Comparison of ENCODE assay signal across 12 cellular contexts in genomic region chr1:179968994-179969919, GRCh38. TPM values are rescaled to one million over a fixed set of nuclear protein-coding genes. Genes with fewer than 3 reads are reported as not detected.
DNase-seq lines count a peak whose midpoint lies in the region; ATAC-seq, FAIRE-seq and TF ChIP-seq lines count a peak whose summit lies in the region.
"Had no signal": no experiment of that assay in that cellular context is flagged by ENCODE, and none has a peak within 500 bp of the region (broad histone marks: within the 10 kb centered on the region; RNA-seq: fewer than 3 reads in every experiment).

No MANE protein-coding gene starts in this region.

- ATAC-seq in GM19324 (IDR thresholded peaks at IDR 0.05; ENCODE audit: low FRiP score, unreplicated experiment) = no peak
- ATAC-seq: HCT116, left colon had no signal

- 75 to 80% methylated on average over 5 to 8 of the region's 8 CpGs for WGBS in endodermal cell (ENCODE audit: insufficient coverage in 1 of 2, insufficient read length in 1 of 2), 2 experiments

- H3K27me3 ChIP-seq in MM.1S (replicated peaks; ENCODE audit: insufficient read depth, low read length) (no peaks in the 10 kb centered on the region), endodermal cell (ENCODE audit: control insufficient read depth, insufficient read depth, low read length, poor library complexity, severe bottlenecking) (no peaks in the 10 kb centered on the region), neutrophil (no peaks in the 10 kb centered on the region)

- no peak for TF ChIP-seq CTCF in MM.1S (IDR thresholded peaks at IDR 0.05; ENCODE audit: low read length)
- TF ChIP-seq CTCF in endodermal cell (conservative IDR thresholded peaks at IDR 0.05) = no peak
- no peak for TF ChIP-seq CTCF in neutrophil (IDR thresholded peaks at IDR 0.05)
- no peak for TF ChIP-seq CTCF in D721Med (IDR thresholded peaks at IDR 0.05; ENCODE audit: insufficient read depth, missing control alignments)

- H4K20me1 ChIP-seq in MM.1S (ENCODE audit: insufficient read depth, low read length) = no peaks in the 10 kb centered on the region

- peaks cover 27% of the 10 kb centered on the region for H3K4me1 ChIP-seq in MM.1S (ENCODE audit: low read length)
- no peaks in the 10 kb centered on the region for H3K4me1 ChIP-seq in endodermal cell (ENCODE audit: control insufficient read depth, insufficient read depth, low read length)
- H3K4me1 ChIP-seq in neutrophil (ENCODE audit: control insufficient read depth in 1 of 2, insufficient read depth in 1 of 2, low read depth in 1 of 2, low read length in 1 of 2) = peaks cover 28 to 42% of the 10 kb centered on the region in 2 experiments

- peaks cover 21% of the 10 kb centered on the region for H3F3A ChIP-seq in MM.1S (ENCODE audit: insufficient read depth, low read length)

- peaks cover 11% of the 10 kb centered on the region for H3K4me1 Mint-ChIP-seq in endodermal cell

- H3K79me2 ChIP-seq in MM.1S (ENCODE audit: low read length) = peaks cover 100% of the 10 kb centered on the region

- peak overlapping the region; percentile 65 for H3K4me2 ChIP-seq in MM.1S (ENCODE audit: low read depth, low read length)

- H3K9me2 ChIP-seq in MM.1S (replicated peaks; ENCODE audit: insufficient read depth, low read length) = no peaks in the 10 kb centered on the region

- no peaks in the 10 kb centered on the region for H3K27me3 Mint-ChIP-seq in endodermal cell (ENCODE audit: insufficient read depth)

- H3K27ac Mint-ChIP-seq in endodermal cell = peak overlapping the region; percentile 16

- peak overlapping the region; percentile 3; the same call in 1 of the 2 replicates for H3K9ac ChIP-seq in MM.1S (ENCODE audit: low read length)
- no peak overlapping the region for H3K9ac ChIP-seq in endodermal cell (ENCODE audit: extremely low read depth, low read length, poor library complexity, severe bottlenecking)

- FAIRE-seq in D721Med (lab: Jason Lieb, UNC) = no peak

- 0 out of 2 replicates have a peak, but pooled peaks cover 4% of the 10 kb centered on the region for H3K36me3 ChIP-seq in MM.1S (replicated peaks; ENCODE audit: insufficient read depth, low read length)
- H3K36me3 ChIP-seq in endodermal cell (ENCODE audit: control insufficient read depth, insufficient read depth, low read length) = peaks cover 5% of the 10 kb centered on the region
- H3K36me3 ChIP-seq in neutrophil = no peaks in the 10 kb centered on the region

- peak overlapping the region; percentile 28 for H3K4me3 ChIP-seq in MM.1S (ENCODE audit: low read length)
- no peak overlapping the region for H3K4me3 ChIP-seq in endodermal cell (ENCODE audit: low read length)
- no peak overlapping the region for H3K4me3 ChIP-seq in neutrophil (ENCODE audit: low read depth in 1 of 2, low read length in 1 of 2)

- peak overlapping the region; percentile 56; the same call in 1 of the 2 replicates for H3K27ac ChIP-seq in MM.1S (ENCODE audit: low read length)
- H3K27ac ChIP-seq in endodermal cell (ENCODE audit: low read depth, low read length) = no peak overlapping the region
- peak overlapping the region; percentile 62 for H3K27ac ChIP-seq in neutrophil

- DNase-seq in Ammon's horn (ENCODE audit: low spot score) (peak; percentile 32), MM.1S (peak; percentile 62), endodermal cell (no peak), D721Med (ENCODE audit: insufficient read length, low spot score) (no peak), NCI-H2227 treated with DMSO at 0.1 percent for 48 hours (lab: John Stamatoyannopoulos, UW) (no peak)
- no peak for DNase-seq in stimulated activated naive CD4-positive, alpha-beta T cell (lab: John Stamatoyannopoulos, UW)
- DNase-seq: AML-193, left colon, NCI-H82 had no signal

- H3K9me3 ChIP-seq in MM.1S (replicated peaks; ENCODE audit: insufficient read depth, low read length) = 0 out of 2 replicates have a peak, but pooled peaks cover 4% of the 10 kb centered on the region
- H3K9me3 ChIP-seq in endodermal cell (ENCODE audit: control insufficient read depth, low read length) = peaks cover 18% of the 10 kb centered on the region
- no peaks in the 10 kb centered on the region for H3K9me3 ChIP-seq in neutrophil

- peaks cover 7% of the 10 kb centered on the region for H3K36me3 Mint-ChIP-seq in endodermal cell (ENCODE audit: low read depth)

- H3K9me3 Mint-ChIP-seq in endodermal cell = peaks cover 4% of the 10 kb centered on the region

- H2AFZ ChIP-seq in MM.1S (ENCODE audit: low read length) = no peak overlapping the region

- no peak overlapping the region for H3K4me3 Mint-ChIP-seq in endodermal cell

RNA-seq across cellular contexts. Expression of gene CEP350, which starts 14.6 kb away (rescaled TPM):
- total RNA-seq in endodermal cell = 10 to 100 TPM; 32.2 to 42.2 TPM
- 20.4 TPM for polyA plus RNA-seq in endodermal cell (2013, experiment 1 of 2)
- polyA plus RNA-seq in endodermal cell (2013, experiment 2 of 2) = 28.0 TPM

Comparison
In these comparisons a context has a peak if more than half of its experiments do, and no peak if none do; other contexts are left out.
1. DNase-seq: peak in Ammon's horn (single experiment) and MM.1S (single experiment); none in endodermal cell (single experiment), stimulated activated naive CD4-positive, alpha-beta T cell (0 of 6), D721Med (single experiment) and NCI-H2227 treated with DMSO at 0.1 percent for 48 hours (single experiment).